Comparison of ENCODE assay signal across 20 cellular contexts in the genomic region with DNA sequence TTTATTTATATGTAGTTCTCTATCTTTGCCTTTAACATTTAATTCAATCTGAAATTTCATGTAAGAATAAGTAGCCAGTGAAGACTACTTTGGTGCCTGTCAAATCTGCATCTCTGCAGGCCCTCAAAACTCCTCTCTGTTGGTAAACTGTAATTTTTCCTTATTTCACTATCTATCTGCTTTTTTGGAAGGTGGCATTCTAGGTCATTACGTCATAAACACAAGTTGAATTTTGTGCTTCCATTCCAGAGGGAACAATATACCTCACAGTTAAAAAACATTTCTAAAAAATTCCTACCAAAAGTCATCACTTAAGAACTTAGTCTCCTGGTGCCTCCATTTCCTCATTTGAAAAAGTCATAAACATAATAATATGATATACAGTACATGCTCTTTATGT.
"Had no signal": no experiment of that assay in that cellular context is flagged by ENCODE, and none has a peak within 500 bp of the region (broad histone marks: within the 10 kb centered on the region; RNA-seq: fewer than 3 reads in every experiment).

No MANE protein-coding gene starts in this region.

- H3K9me3 ChIP-seq: esophagus muscularis mucosa, ovary, psoas muscle, spleen, thoracic aorta, tibial nerve, upper lobe of left lung had no signal

- H3K27me3 ChIP-seq: esophagus muscularis mucosa, ovary, spleen, tibial nerve, upper lobe of left lung had no signal

- H3K36me3 Mint-ChIP-seq: memory B cell, natural killer cell had no signal

- ATAC-seq: left lobe of liver; natural killer cell; psoas muscle; right cardiac atrium; stimulated activated naive CD8-positive, alpha-beta T cell treated with anti-CD3 and anti-CD28 coated beads, Interleukin-15, amount 100 ng/mL, for 72 hours had no signal

- H3K27ac ChIP-seq: esophagus muscularis mucosa, ovary, psoas muscle, skin epidermis, spleen, thoracic aorta, upper lobe of left lung had no signal

- H3K4me1 ChIP-seq: psoas muscle had no signal

- H3K36me3 ChIP-seq: ovary, thoracic aorta had no signal

- H3K27me3 Mint-ChIP-seq: memory B cell; stimulated activated naive CD8-positive, alpha-beta T cell treated with anti-CD3 and anti-CD28 coated beads, Interleukin-15, amount 100 ng/mL, for 72 hours had no signal

- H3K4me3 Mint-ChIP-seq: memory B cell; natural killer cell; stimulated activated naive CD8-positive, alpha-beta T cell treated with anti-CD3 and anti-CD28 coated beads, Interleukin-15, amount 100 ng/mL, for 72 hours had no signal

- H3K4me3 ChIP-seq: esophagus muscularis mucosa, lung, ovary, psoas muscle, skin epidermis, spleen, tibial nerve, upper lobe of left lung had no signal

- H3K27ac Mint-ChIP-seq: memory B cell; natural killer cell; stimulated activated naive CD8-positive, alpha-beta T cell treated with anti-CD3 and anti-CD28 coated beads, Interleukin-15, amount 100 ng/mL, for 72 hours had no signal

- DNase-seq: cortex of kidney; effector CD4-positive, alpha-beta T cell; head of caudate nucleus; natural killer cell; occipital lobe; ovary; posterior cingulate gyrus; psoas muscle; right cardiac atrium; spleen; stimulated activated naive CD4-positive, alpha-beta T cell; stimulated activated naive CD8-positive, alpha-beta T cell treated with anti-CD3 and anti-CD28 coated beads, Interleukin-15, amount 100 ng/mL, for 72 hours; upper lobe of left lung had no signal

- H3K4me1 Mint-ChIP-seq: natural killer cell; stimulated activated naive CD8-positive, alpha-beta T cell treated with anti-CD3 and anti-CD28 coated beads, Interleukin-15, amount 100 ng/mL, for 72 hours had no signal

- H3K9me3 Mint-ChIP-seq: memory B cell; natural killer cell; stimulated activated naive CD8-positive, alpha-beta T cell treated with anti-CD3 and anti-CD28 coated beads, Interleukin-15, amount 100 ng/mL, for 72 hours had no signal
